In genomic region chr11:103436131-103436770, GRCh38 we compare ENCODE assay signal across 15 cellular contexts.
DNase-seq lines count a peak whose midpoint lies in the region; ATAC-seq and TF ChIP-seq lines count a peak whose summit lies in the region.
"Had no signal": no experiment of that assay in that cellular context is flagged by ENCODE, and none has a peak within 500 bp of the region (broad histone marks: within the 10 kb centered on the region; RNA-seq: fewer than 3 reads in every experiment).

No MANE protein-coding gene starts in this region.

- H3K4me3 ChIP-seq in GM23248 (no peak overlapping the region), thyroid gland (replicated peaks in 1 of 3) (no peak overlapping the region)
- H3K4me3 ChIP-seq: A549 had no signal

- H4K20me1 ChIP-seq in GM23248 (ENCODE audit: insufficient read depth) = no peaks in the 10 kb centered on the region

- no peak for TF ChIP-seq POLR2A in thyroid gland (IDR thresholded peaks at IDR 0.05)
- no peak for TF ChIP-seq POLR2A in GM18505 (IDR thresholded peaks at IDR 0.05; ENCODE audit: borderline replicate concordance, extremely low read depth, insufficient read depth, insufficient read length)

- no peak overlapping the region for H3K9ac ChIP-seq in GM23248

- intact Hi-C loops in thyroid gland (cut with DNase I) = no loop called here

- no peaks in the 10 kb centered on the region for H3K9me3 ChIP-seq in GM23248 (ENCODE audit: low read depth)
- H3K9me3 ChIP-seq in thyroid gland = no peaks in the 10 kb centered on the region
- H3K9me3 ChIP-seq: A549, BE2C had no signal

- no peaks in the 10 kb centered on the region for H3K27me3 ChIP-seq in GM23248 (replicated peaks; ENCODE audit: insufficient read depth)
- no peaks in the 10 kb centered on the region for H3K27me3 ChIP-seq in thyroid gland
- H3K27me3 ChIP-seq: BE2C had no signal

- H3K36me3 ChIP-seq in GM23248 (ENCODE audit: low read depth) (no peaks in the 10 kb centered on the region), thyroid gland (no peaks in the 10 kb centered on the region)
- H3K36me3 ChIP-seq: BE2C had no signal

- H3K9me2 ChIP-seq in GM23248 (ENCODE audit: insufficient read depth) = no peaks in the 10 kb centered on the region

- ATAC-seq in GM21390 (IDR thresholded peaks at IDR 0.05; ENCODE audit: unreplicated experiment) (no peak), GM18505 (IDR thresholded peaks at IDR 0.05; ENCODE audit: unreplicated experiment) (no peak)
- ATAC-seq: A549, HCT116 had no signal

- WGBS in GM23248 (ENCODE audit: low coverage in 1 of 2, low lambda C conversion rate in 2 of 2, missing lambda C conversion rate in 2 of 2), 2 experiments = 60 to 67% methylated on average over 3 of the region's 3 CpGs
- WGBS in thyroid gland, 2 donors = 93 to 97% methylated on average over 3 of the region's 3 CpGs

- no peak overlapping the region for H2AFZ ChIP-seq in GM23248

- peaks cover 24% of the 10 kb centered on the region; the same call in 1 of the 2 replicates for H3F3A ChIP-seq in GM23248 (ENCODE audit: insufficient read depth)

- H3K27ac ChIP-seq in GM23248 = no peak overlapping the region
- no peak overlapping the region for H3K27ac ChIP-seq in thyroid gland
- H3K27ac ChIP-seq: A549, C4-2B had no signal

- peak overlapping the region; percentile 24 for H3K4me2 ChIP-seq in GM23248 (ENCODE audit: unreplicated experiment)
- H3K4me2 ChIP-seq: A549 had no signal

- no peak for TF ChIP-seq CTCF in thyroid gland (IDR thresholded peaks at IDR 0.05)

- DNase-seq in GM23248 (peak; percentile 50), RPMI7951 (ENCODE audit: low read depth) (peak; percentile 21), foreskin melanocyte (peak; percentile 64), NCI-H510A (lab: John Stamatoyannopoulos, UW) (no peak), thyroid gland (no peak)
- DNase-seq: BE2C; CD4-positive, alpha-beta memory T cell; COR-L47; DND-41; KBM-7 had no signal

- no peaks in the 10 kb centered on the region for H3K79me2 ChIP-seq in GM23248 (ENCODE audit: insufficient read depth)

- in situ Hi-C loops in GM23248 (cut with MboI) = no loop called here

- H3K4me1 ChIP-seq in GM23248 (ENCODE audit: insufficient read depth) (peaks cover 52% of the 10 kb centered on the region), thyroid gland (no peaks in the 10 kb centered on the region)
- H3K4me1 ChIP-seq: BE2C had no signal

Comparison
In these comparisons a context has a peak if more than half of its experiments do, and no peak if none do; other contexts are left out.
1. DNase-seq: peak in GM23248 (single experiment), RPMI7951 (single experiment) and foreskin melanocyte (single experiment); none in NCI-H510A (single experiment) and thyroid gland (0 of 2).